In genomic region chr1:201190624-201191051, GRCh38 we compare ENCODE assay signal across 14 cellular contexts. TPM values are rescaled to one million over a fixed set of nuclear protein-coding genes. Genes with fewer than 3 reads are reported as not detected.
DNase-seq lines count a peak whose midpoint lies in the region; ATAC-seq, FAIRE-seq and TF ChIP-seq lines count a peak whose summit lies in the region.
"Had no signal": no experiment of that assay in that cellular context is flagged by ENCODE, and none has a peak within 500 bp of the region (broad histone marks: within the 10 kb centered on the region; RNA-seq: fewer than 3 reads in every experiment).

Gene IGFN1 (plus strand): TSS chr1:201190824. CDS start chr1:201193294, 2,470 bp downstream.

- peaks cover 7% of the 10 kb centered on the region for H3K4me1 Mint-ChIP-seq in progenitor cell of endocrine pancreas (ENCODE audit: low read depth)

- POLR2A ChIA-PET in H1 (lab: Charles Lee; ENCODE audit: partially characterized antibody), result interaction anchor here (0.6 to 1.6 kb wide), 3 partner anchors 14 to 227 kb away, joined by 3 to 6 read pairs (median 3); no protein-coding TSS in a partner anchor

- no peaks in the 10 kb centered on the region for H3K79me1 ChIP-seq in H1 (ENCODE audit: low read depth, low read length)

- no peak within 1 kb of the TSS for H2BK12ac ChIP-seq in H1 (ENCODE audit: low read depth, low read length)

- no peak within 1 kb of the TSS for H2BK15ac ChIP-seq in H1 (ENCODE audit: low read length)

- WGBS in H1 (ENCODE audit: extremely low coverage in 1 of 2, insufficient coverage in 1 of 2, insufficient read length in 1 of 2, insufficient replicate concordance in 2 of 2, low coverage in 1 of 2, low lambda C conversion rate in 2 of 2, missing lambda C conversion rate in 1 of 2), 2 experiments, result 67% methylated on average over 7 of the region's 9 CpGs; no CpG with 5 or more reads in 1 of the 2 experiments

- no peaks in the 10 kb centered on the region for H3K36me3 Mint-ChIP-seq in progenitor cell of endocrine pancreas (ENCODE audit: insufficient read depth)
- H3K36me3 Mint-ChIP-seq: activated naive CD8-positive, alpha-beta T cell treated with anti-CD3 and anti-CD28 coated beads, Interleukin-2, amount 10 ng/mL, durations not matched to agents 7 days and 5 days had no signal

- no peak within 1 kb of the TSS for H3K23ac ChIP-seq in H1 (ENCODE audit: insufficient read length)

- no peak for TF ChIP-seq RAD21 in H1 (IDR thresholded peaks at IDR 0.05 in 1 of 2, conservative IDR thresholded peaks at IDR 0.05 in 1 of 2; ENCODE audit: low read depth in 2 of 2, low read length in 2 of 2)

- no peak for FAIRE-seq in H1 (lab: Jason Lieb, UNC)
- FAIRE-seq: colon, frontal cortex, GM18507 had no signal

- no peak for ATAC-seq in HG03280 (IDR thresholded peaks at IDR 0.05; ENCODE audit: unreplicated experiment)
- ATAC-seq in GM21423 (IDR thresholded peaks at IDR 0.05; ENCODE audit: unreplicated experiment), result no peak
- ATAC-seq: lower lobe of right lung, upper lobe of right lung had no signal

- H2BK120ac ChIP-seq in H1 (replicated peaks; ENCODE audit: low read depth, low read length), result no peak within 1 kb of the TSS

- H3K4ac ChIP-seq in H1 (replicated peaks; ENCODE audit: insufficient read length, low read depth, low read length), result no peak within 1 kb of the TSS

- TF ChIP-seq POLR2A in H1 (IDR thresholded peaks at IDR 0.05; ENCODE audit: control extremely low read depth in 1 of 2, low read depth in 2 of 2, low read length in 2 of 2), result no peak

- no peak within 1 kb of the TSS for H3K4me3 Mint-ChIP-seq in progenitor cell of endocrine pancreas (ENCODE audit: low read depth)
- H3K4me3 Mint-ChIP-seq: activated naive CD8-positive, alpha-beta T cell treated with anti-CD3 and anti-CD28 coated beads, Interleukin-2, amount 10 ng/mL, durations not matched to agents 7 days and 5 days had no signal

- no peak within 1 kb of the TSS for H2BK20ac ChIP-seq in H1 (ENCODE audit: low read length)

- no peak within 1 kb of the TSS for H3K9ac ChIP-seq in H1 (replicated peaks in 1 of 4; ENCODE audit: extremely low read depth in 1 of 4, low read depth in 3 of 4, low read length in 3 of 4)

- no peak within 1 kb of the TSS for H3K56ac ChIP-seq in H1 (replicated peaks; ENCODE audit: insufficient read length, low read depth, low read length)

- no peak within 1 kb of the TSS for H4K91ac ChIP-seq in H1 (replicated peaks; ENCODE audit: insufficient read length, low read length)

- DNase-seq in Daoy (ENCODE audit: low read depth), result peak; percentile 17
- DNase-seq in NCI-H146 treated with DMSO at 0.1 percent for 48 hours (lab: John Stamatoyannopoulos, UW; ENCODE audit: unreplicated experiment), result peak; percentile 84
- DNase-seq in H1 (ENCODE audit: low read depth in 1 of 2, low spot score in 2 of 2), result peak in 1 of 2 experiments; percentile 52
- no peak for DNase-seq in progenitor cell of endocrine pancreas (ENCODE audit: low spot score, unreplicated experiment)
- DNase-seq in Ammon's horn (ENCODE audit: low spot score), result no peak
- DNase-seq: activated CD8-positive, alpha-beta memory T cell treated with anti-CD3 and anti-CD28 coated beads for 24 hours; activated naive CD8-positive, alpha-beta T cell treated with anti-CD3 and anti-CD28 coated beads, Interleukin-2, amount 10 ng/mL, durations not matched to agents 7 days and 5 days; lower lobe of right lung; upper lobe of right lung had no signal

- H3K18ac ChIP-seq in H1 (ENCODE audit: extremely low read depth, low read length), result no peak within 1 kb of the TSS

- H2BK5ac ChIP-seq in H1 (ENCODE audit: low read depth, low read length), result peak within 1 kb of the TSS; percentile 8; the same call in 1 of the 2 replicates

- no peak for TF ChIP-seq EP300 in H1 (IDR thresholded peaks at IDR 0.05; ENCODE audit: borderline replicate concordance in 1 of 2, low read depth in 2 of 2, low read length in 2 of 2)

- H3K4me1 ChIP-seq in H1 (replicated peaks in 1 of 4; ENCODE audit: control insufficient read depth in 3 of 4, insufficient read depth in 4 of 4, low read length in 3 of 4), result no peaks in the 10 kb centered on the region
- H3K4me1 ChIP-seq: lower lobe of right lung, upper lobe of right lung had no signal

- no peaks in the 10 kb centered on the region for H4K20me1 ChIP-seq in H1 (replicated peaks in 1 of 2; ENCODE audit: control insufficient read depth in 1 of 2, insufficient read depth in 2 of 2, low read length in 2 of 2)

- H3K27ac Mint-ChIP-seq in progenitor cell of endocrine pancreas, result peak within 1 kb of the TSS; percentile 51
- H3K27ac Mint-ChIP-seq: activated naive CD8-positive, alpha-beta T cell treated with anti-CD3 and anti-CD28 coated beads, Interleukin-2, amount 10 ng/mL, durations not matched to agents 7 days and 5 days had no signal

- H2AK5ac ChIP-seq in H1 (ENCODE audit: low read depth, low read length), result no peak within 1 kb of the TSS

- H3K23me2 ChIP-seq in H1 (ENCODE audit: low read depth, low read length), result no peaks in the 10 kb centered on the region

- H2AFZ ChIP-seq in H1 (ENCODE audit: low read length), result no peak within 1 kb of the TSS

- H3K27me3 ChIP-seq in H1 (replicated peaks in 1 of 4; ENCODE audit: control insufficient read depth in 3 of 4, extremely low read depth in 1 of 4, insufficient read depth in 3 of 4, low read length in 3 of 4), result no peaks in the 10 kb centered on the region
- H3K27me3 ChIP-seq: upper lobe of right lung had no signal

- H3K79me2 ChIP-seq in H1 (ENCODE audit: control insufficient read depth in 1 of 2, insufficient read depth in 2 of 2, low read length in 2 of 2), result no peaks in the 10 kb centered on the region

- H3K27me3 Mint-ChIP-seq in progenitor cell of endocrine pancreas, result peaks cover 19% of the 10 kb centered on the region

- no peak within 1 kb of the TSS for H3K14ac ChIP-seq in H1 (ENCODE audit: insufficient read length)

- H3K4me2 ChIP-seq in H1 (ENCODE audit: insufficient read depth in 1 of 2, low read depth in 2 of 2, low read length in 2 of 2), result no peak within 1 kb of the TSS; a peak in 1 of 4 replicates

- no peaks in the 10 kb centered on the region for H3K9me3 Mint-ChIP-seq in progenitor cell of endocrine pancreas (ENCODE audit: low read depth)
- H3K9me3 Mint-ChIP-seq: activated naive CD8-positive, alpha-beta T cell treated with anti-CD3 and anti-CD28 coated beads, Interleukin-2, amount 10 ng/mL, durations not matched to agents 7 days and 5 days had no signal

- no peak within 1 kb of the TSS for H3K4me3 ChIP-seq in H1 (ENCODE audit: extremely low read depth in 1 of 4, insufficient read depth in 2 of 4, low read depth in 3 of 4, low read length in 4 of 4)
- H3K4me3 ChIP-seq: lower lobe of right lung, upper lobe of right lung had no signal

- no peak within 1 kb of the TSS for H3K27ac ChIP-seq in H1 (ENCODE audit: low read depth, low read length)
- H3K27ac ChIP-seq: lower lobe of right lung, upper lobe of right lung had no signal

- no peak within 1 kb of the TSS for H4K5ac ChIP-seq in H1 (ENCODE audit: insufficient read length, low read depth, low read length)

- H3K36me3 ChIP-seq in H1 (ENCODE audit: control insufficient read depth in 2 of 4, insufficient read depth in 4 of 4, low read length in 3 of 4), result no peaks in the 10 kb centered on the region
- H3K36me3 ChIP-seq: lower lobe of right lung, upper lobe of right lung had no signal

- TF ChIP-seq CTCF in H1 (IDR thresholded peaks at IDR 0.05; ENCODE audit: control extremely low read depth in 1 of 3, insufficient read depth in 1 of 3, low read depth in 1 of 3, low read length in 3 of 3), result no peak
- no peak for TF ChIP-seq CTCF in progenitor cell of endocrine pancreas (IDR thresholded peaks at IDR 0.05; ENCODE audit: unreplicated experiment)

- CTCF ChIA-PET in H1 (lab: Charles Lee; ENCODE audit: partially characterized antibody), result interaction anchor here (1.1 to 2.2 kb wide), 6 partner anchors 24 to 171 kb away, joined by 3 to 7 read pairs (median 5); no protein-coding TSS in a partner anchor

- H3K9me3 ChIP-seq in H1 (ENCODE audit: insufficient read depth in 2 of 2, low read depth in 1 of 2, low read length in 1 of 2), result no peaks in the 10 kb centered on the region
- H3K9me3 ChIP-seq: lower lobe of right lung, upper lobe of right lung had no signal

- no peak within 1 kb of the TSS for H4K8ac ChIP-seq in H1 (ENCODE audit: extremely low read depth, insufficient read depth, low read length)

TF ChIP-seq in H1, 55 proteins besides CTCF, POLR2A, EP300 and RAD21:
- TF ChIP-seq MAX (IDR thresholded peaks at IDR 0.05) (no peak), SP1 (IDR thresholded peaks at IDR 0.05; ENCODE audit: low read depth, low read length) (no peak), FOSL1 (IDR thresholded peaks at IDR 0.05; ENCODE audit: insufficient read depth, low read depth, low read length) (no peak), BACH1 (IDR thresholded peaks at IDR 0.05; ENCODE audit: low read length) (no peak), CHD1 (IDR thresholded peaks at IDR 0.05; ENCODE audit: low read depth, low read length) (no peak), PHF8 (conservative IDR thresholded peaks at IDR 0.05; ENCODE audit: low read depth, low read length) (no peak), RBBP5 (IDR thresholded peaks at IDR 0.05; ENCODE audit: borderline replicate concordance, low read depth, low read length) (no peak), ZNF274 (IDR thresholded peaks at IDR 0.05; ENCODE audit: borderline replicate concordance, extremely low read depth, low read length) (no peak), SIRT6 (IDR thresholded peaks at IDR 0.05; ENCODE audit: low read length) (no peak), ASH2L (IDR thresholded peaks at IDR 0.05; ENCODE audit: low read length) (no peak), POU5F1 (IDR thresholded peaks at IDR 0.05; ENCODE audit: low read depth, low read length) (no peak)

RNA-seq across cellular contexts. Expression of gene IGFN1, which starts in this region (rescaled TPM):
- total RNA-seq in Daoy (2014; rRNA removed; shearing (Covaris generic)), result 0.51 and 0.54 TPM in 2 replicates
- total RNA-seq in H1 (2021; fragmentation: NEBNext Ultra II Directional; extraction: Animal tissue kit (Norgen Biotek cat#: 25700)), result not detected in 2 replicates
- polyA plus RNA-seq in H1 (2011; rRNA removed), result not detected in 2 replicates
- polyA plus RNA-seq in H1 (2011; cell fraction: cytosol; rRNA removed), result not detected
- polyA plus RNA-seq in H1 (2011; cell fraction: nucleus; rRNA removed), result not detected
- polyA plus RNA-seq in H1 (2012, experiment 1 of 2), result not detected in 4 replicates
- polyA plus RNA-seq in H1 (2012, experiment 2 of 2), result not detected
- not detected for polyA plus RNA-seq in H1 (2013, experiment 1 of 2)
- polyA plus RNA-seq in H1 (2013, experiment 2 of 2), result not detected
- polyA minus RNA-seq in H1 (2011; rRNA and poly(A)+ RNA removed), result not detected in 2 replicates
- not detected for polyA minus RNA-seq in H1 (2011; cell fraction: cytosol; rRNA and poly(A)+ RNA removed)
- polyA minus RNA-seq in H1 (2011; cell fraction: nucleus; rRNA and poly(A)+ RNA removed), result not detected
- total RNA-seq in progenitor cell of endocrine pancreas, result 0.38 and 0.44 TPM in 2 replicates
- total RNA-seq: activated naive CD8-positive, alpha-beta T cell treated with anti-CD3 and anti-CD28 coated beads, Interleukin-2, amount 10 ng/mL, durations not matched to agents 7 days and 5 days had no signal

Comparison
In these comparisons a context has a peak if more than half of its experiments do, and no peak if none do; other contexts are left out.
1. Peak in DNase-seq in Daoy; RNA of the gene not detected or under 1 TPM.